ENCODE assay signal across 16 cellular contexts in the genomic region with DNA sequence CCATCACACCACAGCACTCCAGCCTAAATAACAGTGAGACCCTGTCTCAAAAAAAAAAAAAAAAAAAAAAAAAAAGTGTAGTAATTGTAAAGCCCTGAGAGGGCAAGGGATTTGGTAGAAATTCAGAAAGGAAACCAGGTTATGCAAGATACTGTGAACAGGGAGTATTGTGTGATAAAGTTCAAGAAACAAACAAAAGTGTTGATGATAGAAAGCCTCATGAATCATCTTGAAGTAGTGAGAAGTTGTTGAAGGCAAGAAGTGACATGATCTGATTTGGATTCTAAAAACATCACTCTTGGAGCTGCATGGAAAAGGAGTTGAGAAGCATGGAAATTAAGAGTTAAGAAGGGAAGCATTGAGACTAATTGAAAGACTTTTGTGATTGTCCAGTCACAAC.
DNase-seq lines count a peak whose midpoint lies in the region; ATAC-seq, FAIRE-seq and TF ChIP-seq lines count a peak whose summit lies in the region.
"Had no signal": no experiment of that assay in that cellular context is flagged by ENCODE, and none has a peak within 500 bp of the region (broad histone marks: within the 10 kb centered on the region; RNA-seq: fewer than 3 reads in every experiment).

No MANE protein-coding gene starts in this region.

- peaks cover 20% of the 10 kb centered on the region for H3K36me3 Mint-ChIP-seq in MCF 10A (ENCODE audit: insufficient read depth, unreplicated experiment)
- peaks cover 55% of the 10 kb centered on the region for H3K36me3 Mint-ChIP-seq in activated CD4-positive, alpha-beta memory T cell treated with anti-CD3 and anti-CD28 coated beads for 36 hours

- TF ChIP-seq CTCF in MCF 10A (IDR thresholded peaks at IDR 0.05; ENCODE audit: unreplicated experiment) (no peak), breast epithelium (IDR thresholded peaks at IDR 0.05) (no peak), endothelial cell of umbilical vein (IDR thresholded peaks at IDR 0.05; ENCODE audit: extremely low read depth in 1 of 2, insufficient read depth in 1 of 2, low read depth in 1 of 2, low read length in 2 of 2) (no peak)

- dilution Hi-C loops in endothelial cell of umbilical vein (cut with MboI; ENCODE audit: extremely low pct_ligation_motif_present, low sequenced_read_pairs), result no loop called here

- ATAC-seq in HG03565 (IDR thresholded peaks at IDR 0.05; ENCODE audit: unreplicated experiment), result no peak

- CTCF ChIA-PET in MCF 10A (lab: Yijun Ruan, JAX), result no interaction called here
- CTCF ChIA-PET in endothelial cell of umbilical vein (lab: Charles Lee), result interaction anchor here (1.6 kb wide), 1 partner anchor 11 kb away, joined by 3 read pairs; no protein-coding TSS in a partner anchor
- CTCF ChIA-PET in activated CD4-positive, alpha-beta memory T cell treated with anti-CD3 and anti-CD28 coated beads for 36 hours (lab: Charles Lee), result interaction anchor here (1.0 kb wide), 1 partner anchor 220 kb away, joined by 3 read pairs; a partner anchor contains a TSS

- no peak for FAIRE-seq in endothelial cell of umbilical vein (lab: Jason Lieb, UNC)
- FAIRE-seq: GM19239 had no signal

- no peaks in the 10 kb centered on the region for H3K9me1 ChIP-seq in endothelial cell of umbilical vein (replicated peaks; ENCODE audit: control insufficient read depth, extremely low read depth, insufficient read depth, low read length)

- peaks cover 7% of the 10 kb centered on the region for H3K4me1 Mint-ChIP-seq in MCF 10A (ENCODE audit: insufficient read depth, unreplicated experiment)
- H3K4me1 Mint-ChIP-seq in activated CD4-positive, alpha-beta memory T cell treated with anti-CD3 and anti-CD28 coated beads for 36 hours (ENCODE audit: low read depth), result no peaks in the 10 kb centered on the region
- H3K4me1 Mint-ChIP-seq: H9 had no signal

- no peaks in the 10 kb centered on the region for H3K79me2 ChIP-seq in endothelial cell of umbilical vein (ENCODE audit: control insufficient read depth, insufficient read depth, low read length)

- H4K20me1 ChIP-seq in endothelial cell of umbilical vein (replicated peaks; ENCODE audit: control insufficient read depth, extremely low read depth, insufficient read depth, low read length), result no peaks in the 10 kb centered on the region
- H4K20me1 ChIP-seq: BLaER1 treated with 17β-estradiol and CSF1 and Interleukin-3, amounts not matched to agents 10 nM and 100 nM had no signal

- POLR2A ChIA-PET in MCF 10A (lab: Yijun Ruan, JAX), result interaction anchor here (2.4 kb wide), 1 partner anchor 102 kb away, joined by 7 read pairs; a partner anchor contains a TSS
- POLR2A ChIA-PET in endothelial cell of umbilical vein (lab: Charles Lee), result no interaction called here
- POLR2A ChIA-PET in activated CD4-positive, alpha-beta memory T cell treated with anti-CD3 and anti-CD28 coated beads for 36 hours (lab: Charles Lee), result no interaction called here

- H3K27ac ChIP-seq in breast epithelium (no peak overlapping the region), endothelial cell of umbilical vein (ENCODE audit: insufficient read depth, low read depth, low read length) (no peak overlapping the region)
- H3K27ac ChIP-seq: BLaER1 treated with 17β-estradiol and CSF1 and Interleukin-3, amounts not matched to agents 10 nM and 100 nM had no signal

- peak; percentile 11 for DNase-seq in MCF 10A (ENCODE audit: unreplicated experiment)
- no peak for DNase-seq in breast epithelium (ENCODE audit: low spot score in 2 of 2)
- peak; percentile 48 for DNase-seq in endothelial cell of umbilical vein (ENCODE audit: low read depth, low spot score)
- DNase-seq in iris pigment epithelial cell (ENCODE audit: low read depth), result peak; percentile 52
- DNase-seq in cardiac septum (ENCODE audit: low spot score), result no peak
- DNase-seq in activated CD4-positive, alpha-beta memory T cell treated with anti-CD3 and anti-CD28 coated beads for 36 hours, result no peak
- DNase-seq: 8988T; AML-193; CD4-positive, CD25-positive, alpha-beta regulatory T cell; DMS53; GF-D8; GOT3; H9 had no signal

- H3K9me3 ChIP-seq in breast epithelium (peaks cover 4 to 12% of the 10 kb centered on the region in 2 donors), endothelial cell of umbilical vein (replicated peaks; ENCODE audit: control insufficient read depth, insufficient read depth, low read length) (no peaks in the 10 kb centered on the region)

- peak overlapping the region; percentile 1 for H3K27ac Mint-ChIP-seq in MCF 10A (ENCODE audit: low read depth, unreplicated experiment)
- no peak overlapping the region for H3K27ac Mint-ChIP-seq in activated CD4-positive, alpha-beta memory T cell treated with anti-CD3 and anti-CD28 coated beads for 36 hours

- no peaks in the 10 kb centered on the region for H3K27me3 ChIP-seq in breast epithelium
- no peaks in the 10 kb centered on the region for H3K27me3 ChIP-seq in endothelial cell of umbilical vein (ENCODE audit: control insufficient read depth in 2 of 2, insufficient read depth in 2 of 2, low read length in 2 of 2)
- H3K27me3 ChIP-seq: BLaER1 treated with 17β-estradiol and CSF1 and Interleukin-3, amounts not matched to agents 10 nM and 100 nM had no signal

- no peak overlapping the region for H3K9ac ChIP-seq in endothelial cell of umbilical vein (replicated peaks; ENCODE audit: extremely low read depth, insufficient read depth, low read length)
- H3K9ac ChIP-seq: BLaER1 treated with 17β-estradiol and CSF1 and Interleukin-3, amounts not matched to agents 10 nM and 100 nM had no signal

- no peaks in the 10 kb centered on the region for H3K27me3 Mint-ChIP-seq in MCF 10A (ENCODE audit: insufficient read depth, unreplicated experiment)
- H3K27me3 Mint-ChIP-seq in activated CD4-positive, alpha-beta memory T cell treated with anti-CD3 and anti-CD28 coated beads for 36 hours, result no peaks in the 10 kb centered on the region
- H3K27me3 Mint-ChIP-seq: CD4-positive, CD25-positive, alpha-beta regulatory T cell had no signal

- H3K4me3 Mint-ChIP-seq in MCF 10A (ENCODE audit: unreplicated experiment), result no peak overlapping the region
- H3K4me3 Mint-ChIP-seq in activated CD4-positive, alpha-beta memory T cell treated with anti-CD3 and anti-CD28 coated beads for 36 hours, result no peak overlapping the region
- H3K4me3 Mint-ChIP-seq: CD4-positive, CD25-positive, alpha-beta regulatory T cell; H9 had no signal

- no peak overlapping the region for H3K4me2 ChIP-seq in endothelial cell of umbilical vein (ENCODE audit: insufficient read depth, low read length)
- H3K4me2 ChIP-seq: BLaER1 treated with 17β-estradiol and CSF1 and Interleukin-3, amounts not matched to agents 10 nM and 100 nM had no signal

- H3K4me1 ChIP-seq in breast epithelium (no peaks in the 10 kb centered on the region), endothelial cell of umbilical vein (ENCODE audit: control insufficient read depth, extremely low read depth, insufficient read depth, low read length) (peaks cover 10% of the 10 kb centered on the region)
- H3K4me1 ChIP-seq: BLaER1 treated with 17β-estradiol and CSF1 and Interleukin-3, amounts not matched to agents 10 nM and 100 nM had no signal

- BruUV-seq in MCF 10A (replicated peaks; lab: Mats Ljungman, UMichigan) (no TSS peak), endothelial cell of umbilical vein (replicated peaks; lab: Mats Ljungman, UMichigan) (no TSS peak)

- H3K4me3 ChIP-seq in breast epithelium (no peak overlapping the region), endothelial cell of umbilical vein (replicated peaks in 1 of 3; ENCODE audit: insufficient read depth in 1 of 3, low read depth in 1 of 3, low read length in 3 of 3) (no peak overlapping the region)
- H3K4me3 ChIP-seq: BLaER1 treated with 17β-estradiol and CSF1 and Interleukin-3, amounts not matched to agents 10 nM and 100 nM had no signal

- H3K36me3 ChIP-seq in breast epithelium (no peaks in the 10 kb centered on the region), endothelial cell of umbilical vein (ENCODE audit: control insufficient read depth in 2 of 2, extremely low read depth in 1 of 2, insufficient read depth in 2 of 2, low read length in 2 of 2) (no peaks in the 10 kb centered on the region)

- H3K9me3 Mint-ChIP-seq in MCF 10A (ENCODE audit: unreplicated experiment), result peaks cover 25% of the 10 kb centered on the region
- H3K9me3 Mint-ChIP-seq in activated CD4-positive, alpha-beta memory T cell treated with anti-CD3 and anti-CD28 coated beads for 36 hours, result peaks cover 29% of the 10 kb centered on the region

- intact Hi-C loops in MCF 10A (cut with micrococcal nuclease) (no loop called here), breast epithelium (cut with DNase I; ENCODE audit: low total_unique reads) (no loop called here), endothelial cell of umbilical vein (cut with micrococcal nuclease) (no loop called here), cardiac septum (cut with DNase I) (no loop called here)
- intact Hi-C loops in activated CD4-positive, alpha-beta memory T cell treated with anti-CD3 and anti-CD28 coated beads for 36 hours (cut with micrococcal nuclease), result no loop called here

- TF ChIP-seq POLR2A in breast epithelium (IDR thresholded peaks at IDR 0.05) (no peak), endothelial cell of umbilical vein (IDR thresholded peaks at IDR 0.05; ENCODE audit: low read depth, low read length) (no peak)

- no peak overlapping the region for H2AFZ ChIP-seq in endothelial cell of umbilical vein (ENCODE audit: low read depth, low read length)

TF ChIP-seq in endothelial cell of umbilical vein, 7 proteins besides CTCF, POLR2A, EP300 and RAD21:
- TF ChIP-seq, protein P1, sequence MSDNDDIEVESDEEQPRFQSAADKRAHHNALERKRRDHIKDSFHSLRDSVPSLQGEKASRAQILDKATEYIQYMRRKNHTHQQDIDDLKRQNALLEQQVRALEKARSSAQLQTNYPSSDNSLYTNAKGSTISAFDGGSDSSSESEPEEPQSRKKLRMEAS (IDR thresholded peaks at IDR 0.05; ENCODE audit: insufficient read depth, insufficient read length), result no peak

Comparison
In these comparisons a context has a peak if more than half of its experiments do, and no peak if none do; other contexts are left out.
1. DNase-seq: peak in MCF 10A (single experiment), endothelial cell of umbilical vein (single experiment) and iris pigment epithelial cell (single experiment); none in breast epithelium (0 of 2), cardiac septum (single experiment) and activated CD4-positive, alpha-beta memory T cell treated with anti-CD3 and anti-CD28 coated beads for 36 hours (single experiment).